7 cellular contexts compared by ENCODE assay signal in genomic region chr2:60560734-60561649, GRCh38. TPM values are rescaled to one million over a fixed set of nuclear protein-coding genes. Genes with fewer than 3 reads are reported as not detected.
A peak's percentile ranks its signal among the peaks of the same experiment; 100 is the strongest.
DNase-seq lines count a peak whose midpoint lies in the region; ATAC-seq and TF ChIP-seq lines count a peak whose summit lies in the region.

No MANE protein-coding gene starts in this region.

- peaks cover 7 to 13% (median 7%) of the 10 kb centered on the region in 4 donors for H3K4me1 ChIP-seq in liver (ENCODE audit: control insufficient read depth in 4 of 4, insufficient read depth in 4 of 4, low read length in 3 of 4)

- peak; percentile 61 for TF ChIP-seq CTCF in liver (IDR thresholded peaks at IDR 0.05; ENCODE audit: low read depth, low read length, missing input control)

- no peak overlapping the region for H3K4me3 Mint-ChIP-seq in activated naive CD8-positive, alpha-beta T cell treated with anti-CD3 and anti-CD28 coated beads, Interleukin-2, amount 50 U/mL, for 24 hours

- H3K9me3 ChIP-seq in liver (ENCODE audit: control insufficient read depth in 4 of 4, low read length in 3 of 4), result no peaks in the 10 kb centered on the region

- H3K27ac Mint-ChIP-seq in activated naive CD8-positive, alpha-beta T cell treated with anti-CD3 and anti-CD28 coated beads, Interleukin-2, amount 50 U/mL, for 24 hours, result no peak overlapping the region

- peak; percentile 56 to 76 for TF ChIP-seq RAD21 in liver (IDR thresholded peaks at IDR 0.05)

- no peaks in the 10 kb centered on the region for H3K9me3 Mint-ChIP-seq in activated naive CD8-positive, alpha-beta T cell treated with anti-CD3 and anti-CD28 coated beads, Interleukin-2, amount 50 U/mL, for 24 hours

- H3K27ac ChIP-seq in liver (ENCODE audit: low read depth in 1 of 2, low read length in 2 of 2), result no peak overlapping the region

- H3K9ac ChIP-seq in liver (ENCODE audit: low read depth in 1 of 2, low read length in 2 of 2), result no peak overlapping the region

- no peak overlapping the region for H3K4me3 ChIP-seq in liver (ENCODE audit: low read depth in 1 of 3, low read length in 3 of 3)

- H3K4me1 Mint-ChIP-seq in activated naive CD8-positive, alpha-beta T cell treated with anti-CD3 and anti-CD28 coated beads, Interleukin-2, amount 50 U/mL, for 24 hours, result peaks cover 19% of the 10 kb centered on the region

- H3K36me3 ChIP-seq in liver (ENCODE audit: control insufficient read depth in 4 of 4, insufficient read depth in 3 of 4, low read depth in 1 of 4, low read length in 3 of 4), result no peaks in the 10 kb centered on the region

- DNase-seq in ELR (ENCODE audit: low read depth) (peak; percentile 55), KBM-7 (peak; percentile 87), NCI-H128 (lab: John Stamatoyannopoulos, UW; ENCODE audit: unreplicated experiment) (no peak)
- no peak for DNase-seq in activated naive CD8-positive, alpha-beta T cell treated with anti-CD3 and anti-CD28 coated beads, Interleukin-2, amount 50 U/mL, for 24 hours

- peaks cover 1% of the 10 kb centered on the region for H3K36me3 Mint-ChIP-seq in activated naive CD8-positive, alpha-beta T cell treated with anti-CD3 and anti-CD28 coated beads, Interleukin-2, amount 50 U/mL, for 24 hours (ENCODE audit: low read depth)

- peaks cover 60% of the 10 kb centered on the region for H3K27me3 Mint-ChIP-seq in activated naive CD8-positive, alpha-beta T cell treated with anti-CD3 and anti-CD28 coated beads, Interleukin-2, amount 50 U/mL, for 24 hours

- in situ Hi-C loops in KBM-7 (cut with MboI; ENCODE audit: low pct_unique_long_range_greater_than_20kb, low sequenced_read_pairs), result no loop called here

- H3K27me3 ChIP-seq in liver (ENCODE audit: control insufficient read depth in 4 of 4, insufficient read depth in 4 of 4, low read length in 3 of 4), result peaks cover 0 to 4% (median 1%) of the 10 kb centered on the region in 4 donors

- 59% methylated on average over 5 of the region's 5 CpGs for WGBS in liver

- ATAC-seq in GM19438 (IDR thresholded peaks at IDR 0.05; ENCODE audit: low read depth, unreplicated experiment), result peak; percentile 77
- peak; percentile 60 for ATAC-seq in activated naive CD8-positive, alpha-beta T cell treated with anti-CD3 and anti-CD28 coated beads, Interleukin-2, amount 50 U/mL, for 24 hours
- ATAC-seq in HG02970 (IDR thresholded peaks at IDR 0.05; ENCODE audit: low FRiP score, unreplicated experiment), result no peak

TF ChIP-seq in liver, 16 proteins besides CTCF, POLR2A, EP300 and RAD21:
- TF ChIP-seq EGR1 (IDR thresholded peaks at IDR 0.05; ENCODE audit: low read depth in 2 of 2), result no peak
- TF ChIP-seq HNF4G (IDR thresholded peaks at IDR 0.05), result no peak
- TF ChIP-seq MAX (IDR thresholded peaks at IDR 0.05), result no peak
- TF ChIP-seq, protein P1, sequence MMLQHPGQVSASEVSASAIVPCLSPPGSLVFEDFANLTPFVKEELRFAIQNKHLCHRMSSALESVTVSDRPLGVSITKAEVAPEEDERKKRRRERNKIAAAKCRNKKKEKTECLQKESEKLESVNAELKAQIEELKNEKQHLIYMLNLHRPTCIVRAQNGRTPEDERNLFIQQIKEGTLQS (IDR thresholded peaks at IDR 0.05), result no peak
- TF ChIP-seq REST (IDR thresholded peaks at IDR 0.05), result no peak
- TF ChIP-seq NR2F2 (IDR thresholded peaks at IDR 0.05), result no peak
- TF ChIP-seq GABPA (IDR thresholded peaks at IDR 0.05 in 1 of 2, conservative IDR thresholded peaks at IDR 0.05 in 1 of 2), result no peak
- TF ChIP-seq SP1 (IDR thresholded peaks at IDR 0.05), result no peak
- TF ChIP-seq ZBTB33 (IDR thresholded peaks at IDR 0.05), result no peak
- no peak for TF ChIP-seq FOXA2 (IDR thresholded peaks at IDR 0.05)
- TF ChIP-seq YY1 (IDR thresholded peaks at IDR 0.05), result no peak
- TF ChIP-seq HNF4A (conservative IDR thresholded peaks at IDR 0.05), result no peak
- no peak for TF ChIP-seq FOXA1 (IDR thresholded peaks at IDR 0.05)
- no peak for TF ChIP-seq RXRA (IDR thresholded peaks at IDR 0.05)
- no peak for TF ChIP-seq JUND (IDR thresholded peaks at IDR 0.05)

RNA-seq across cellular contexts. Expression of gene BCL11A, which starts 7.5 kb away (rescaled TPM):
- 1 to 10 TPM in 1 of 2 donors, under 1 TPM in 1; 0.50 to 8.5 TPM for total RNA-seq in liver
- under 1 TPM; 0.08 to 0.43 TPM for polyA plus RNA-seq in liver

Comparison
In these comparisons a context has a peak if more than half of its experiments do, and no peak if none do; other contexts are left out.
1. DNase-seq: peak in ELR (single experiment) and KBM-7 (single experiment); none in activated naive CD8-positive, alpha-beta T cell treated with anti-CD3 and anti-CD28 coated beads, Interleukin-2, amount 50 U/mL, for 24 hours (single experiment) and NCI-H128 (single experiment).